18 cellular contexts compared by ENCODE assay signal in genomic region chr12:113931517-113931916, GRCh38.
"Had no signal": no experiment of that assay in that cellular context is flagged by ENCODE, and none has a peak within 500 bp of the region (broad histone marks: within the 10 kb centered on the region; RNA-seq: fewer than 3 reads in every experiment).

No MANE protein-coding gene starts in this region.

- H3K4me1 ChIP-seq: parathyroid adenoma, sigmoid colon, upper lobe of right lung had no signal

- H3K27ac Mint-ChIP-seq: activated naive CD8-positive, alpha-beta T cell; dendritic cell treated with granulocyte-macrophage colony-stimulating factor and Interleukin-4, amounts not matched to agents 40 ng/mL and 50 ng/mL, for 4 days had no signal

- H3K9ac ChIP-seq: parathyroid adenoma had no signal

- H3K4me3 ChIP-seq: gastrocnemius medialis, heart left ventricle, lung, sigmoid colon, thoracic aorta, upper lobe of right lung had no signal

- H3K27me3 Mint-ChIP-seq: activated naive CD8-positive, alpha-beta T cell; dendritic cell treated with granulocyte-macrophage colony-stimulating factor and Interleukin-4, amounts not matched to agents 40 ng/mL and 50 ng/mL, for 4 days; stimulated activated naive CD8-positive, alpha-beta T cell treated with anti-CD3 and anti-CD28 coated beads, Interleukin-15, amount 100 ng/mL, for 72 hours had no signal

- H3K9me3 ChIP-seq: gastrocnemius medialis, heart left ventricle, neutrophil, sigmoid colon, thoracic aorta, upper lobe of right lung had no signal

- DNase-seq: activated CD4-positive, alpha-beta T cell treated with anti-CD3 and anti-CD28 coated beads, Interleukin-2, amount 50 U/mL, for 4 hours; activated CD4-positive, CD25-positive, alpha-beta regulatory T cell treated with anti-CD3 and anti-CD28 coated beads, Interleukin-2, amount 50 U/mL, for 72 hours; activated effector memory CD4-positive, alpha-beta T cell treated with Interleukin-2 at 50 U/mL for 16 hours; cerebellar nuclear complex; gastrocnemius medialis; heart left ventricle; left cardiac atrium; sigmoid colon; stimulated activated CD4-positive, alpha-beta T cell treated with anti-CD3 and anti-CD28 coated beads, Interleukin-1b, Interleukin-23, amount 100 ng/mL, for 48 hours; stimulated activated naive CD8-positive, alpha-beta T cell treated with anti-CD3 and anti-CD28 coated beads, Interleukin-15, amount 100 ng/mL, for 72 hours; T-helper 9 cell; upper lobe of right lung had no signal

- H3K9me3 Mint-ChIP-seq: dendritic cell treated with granulocyte-macrophage colony-stimulating factor and Interleukin-4, amounts not matched to agents 40 ng/mL and 50 ng/mL, for 4 days; stimulated activated naive CD8-positive, alpha-beta T cell treated with anti-CD3 and anti-CD28 coated beads, Interleukin-15, amount 100 ng/mL, for 72 hours had no signal

- H3K27ac ChIP-seq: gastrocnemius medialis, heart left ventricle, neutrophil, parathyroid adenoma, sigmoid colon, thoracic aorta, upper lobe of right lung had no signal

- H3K27me3 ChIP-seq: gastrocnemius medialis, heart left ventricle, neutrophil, sigmoid colon, upper lobe of right lung had no signal

- H3K4me3 Mint-ChIP-seq: activated naive CD8-positive, alpha-beta T cell; dendritic cell treated with granulocyte-macrophage colony-stimulating factor and Interleukin-4, amounts not matched to agents 40 ng/mL and 50 ng/mL, for 4 days; stimulated activated naive CD8-positive, alpha-beta T cell treated with anti-CD3 and anti-CD28 coated beads, Interleukin-15, amount 100 ng/mL, for 72 hours had no signal
